1 cellular context compared by ENCODE assay signal in the genomic region with DNA sequence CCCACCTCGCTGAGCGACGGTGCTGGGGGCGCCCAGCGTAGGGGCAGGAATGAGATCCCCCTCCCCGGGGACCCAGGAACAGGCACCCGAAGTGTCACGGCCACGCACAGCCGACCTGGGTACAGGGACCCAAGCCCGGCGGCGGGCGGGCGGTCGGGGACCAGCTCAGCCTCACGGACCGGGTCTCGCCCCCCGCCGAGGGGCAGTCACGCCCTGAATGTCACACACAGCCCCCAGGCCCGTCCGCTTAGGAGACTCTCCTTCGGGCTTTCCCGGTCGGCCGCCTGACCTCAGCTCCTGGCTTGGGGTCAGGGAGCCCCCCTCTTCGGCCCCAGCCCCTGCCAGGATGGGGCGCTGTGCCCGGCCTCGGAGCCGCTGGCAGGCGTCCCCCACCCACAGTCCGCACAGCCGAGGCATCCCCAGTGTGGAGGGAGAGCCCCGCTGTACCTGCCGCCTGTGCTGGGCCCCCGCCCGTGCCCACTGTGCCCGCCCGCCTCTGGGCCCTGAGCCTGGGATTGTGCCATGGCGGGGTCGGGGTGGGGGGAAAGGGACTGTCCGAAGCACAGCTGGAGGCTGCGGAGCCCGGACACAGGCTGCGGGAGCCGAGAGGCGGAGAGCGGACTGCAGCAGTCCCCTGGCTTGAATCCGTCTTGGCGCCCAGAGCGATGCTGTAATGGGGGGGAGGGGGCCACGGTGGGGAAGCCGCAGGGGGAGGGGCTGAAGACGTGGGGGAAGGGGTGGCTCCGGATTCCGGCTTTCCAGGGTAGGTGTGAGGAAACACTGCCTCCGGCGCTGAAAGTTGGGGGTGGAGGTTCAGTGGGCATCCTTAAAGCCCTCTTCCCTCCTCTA.
TF ChIP-seq lines count a peak whose summit lies in the region.

No MANE protein-coding gene starts in this region.

TF ChIP-seq in HepG2, 621 proteins besides CTCF, POLR2A, EP300 and RAD21:
- TF ChIP-seq SCMH1 (CRISPR knock-in tag; IDR thresholded peaks at IDR 0.05; ENCODE audit: borderline replicate concordance) = no peak
- no peak for TF ChIP-seq SIX1 (CRISPR knock-in tag; IDR thresholded peaks at IDR 0.05; ENCODE audit: borderline replicate concordance)
- no peak for TF ChIP-seq ZNF510 (CRISPR knock-in tag; IDR thresholded peaks at IDR 0.05; ENCODE audit: low read depth)
- TF ChIP-seq ZNF562 (CRISPR knock-in tag; IDR thresholded peaks at IDR 0.05; ENCODE audit: borderline replicate concordance) = no peak
- no peak for TF ChIP-seq ZMYM2 (CRISPR knock-in tag; IDR thresholded peaks at IDR 0.05)
- TF ChIP-seq FOXP1 (IDR thresholded peaks at IDR 0.05) = no peak
- no peak for TF ChIP-seq FOXP1 (CRISPR knock-in tag; IDR thresholded peaks at IDR 0.05)
- TF ChIP-seq, protein P1, sequence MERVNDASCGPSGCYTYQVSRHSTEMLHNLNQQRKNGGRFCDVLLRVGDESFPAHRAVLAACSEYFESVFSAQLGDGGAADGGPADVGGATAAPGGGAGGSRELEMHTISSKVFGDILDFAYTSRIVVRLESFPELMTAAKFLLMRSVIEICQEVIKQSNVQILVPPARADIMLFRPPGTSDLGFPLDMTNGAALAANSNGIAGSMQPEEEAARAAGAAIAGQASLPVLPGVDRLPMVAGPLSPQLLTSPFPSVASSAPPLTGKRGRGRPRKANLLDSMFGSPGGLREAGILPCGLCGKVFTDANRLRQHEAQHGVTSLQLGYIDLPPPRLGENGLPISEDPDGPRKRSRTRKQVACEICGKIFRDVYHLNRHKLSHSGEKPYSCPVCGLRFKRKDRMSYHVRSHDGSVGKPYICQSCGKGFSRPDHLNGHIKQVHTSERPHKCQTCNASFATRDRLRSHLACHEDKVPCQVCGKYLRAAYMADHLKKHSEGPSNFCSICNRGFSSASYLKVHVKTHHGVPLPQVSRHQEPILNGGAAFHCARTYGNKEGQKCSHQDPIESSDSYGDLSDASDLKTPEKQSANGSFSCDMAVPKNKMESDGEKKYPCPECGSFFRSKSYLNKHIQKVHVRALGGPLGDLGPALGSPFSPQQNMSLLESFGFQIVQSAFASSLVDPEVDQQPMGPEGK (CRISPR knock-in tag; IDR thresholded peaks at IDR 0.05) = 0 out of 2 replicates have a peak, but pooled peaks have one; percentile 17
- no peak for TF ChIP-seq ZNF83 (CRISPR knock-in tag; IDR thresholded peaks at IDR 0.05; ENCODE audit: borderline replicate concordance)
- TF ChIP-seq, protein P2, sequence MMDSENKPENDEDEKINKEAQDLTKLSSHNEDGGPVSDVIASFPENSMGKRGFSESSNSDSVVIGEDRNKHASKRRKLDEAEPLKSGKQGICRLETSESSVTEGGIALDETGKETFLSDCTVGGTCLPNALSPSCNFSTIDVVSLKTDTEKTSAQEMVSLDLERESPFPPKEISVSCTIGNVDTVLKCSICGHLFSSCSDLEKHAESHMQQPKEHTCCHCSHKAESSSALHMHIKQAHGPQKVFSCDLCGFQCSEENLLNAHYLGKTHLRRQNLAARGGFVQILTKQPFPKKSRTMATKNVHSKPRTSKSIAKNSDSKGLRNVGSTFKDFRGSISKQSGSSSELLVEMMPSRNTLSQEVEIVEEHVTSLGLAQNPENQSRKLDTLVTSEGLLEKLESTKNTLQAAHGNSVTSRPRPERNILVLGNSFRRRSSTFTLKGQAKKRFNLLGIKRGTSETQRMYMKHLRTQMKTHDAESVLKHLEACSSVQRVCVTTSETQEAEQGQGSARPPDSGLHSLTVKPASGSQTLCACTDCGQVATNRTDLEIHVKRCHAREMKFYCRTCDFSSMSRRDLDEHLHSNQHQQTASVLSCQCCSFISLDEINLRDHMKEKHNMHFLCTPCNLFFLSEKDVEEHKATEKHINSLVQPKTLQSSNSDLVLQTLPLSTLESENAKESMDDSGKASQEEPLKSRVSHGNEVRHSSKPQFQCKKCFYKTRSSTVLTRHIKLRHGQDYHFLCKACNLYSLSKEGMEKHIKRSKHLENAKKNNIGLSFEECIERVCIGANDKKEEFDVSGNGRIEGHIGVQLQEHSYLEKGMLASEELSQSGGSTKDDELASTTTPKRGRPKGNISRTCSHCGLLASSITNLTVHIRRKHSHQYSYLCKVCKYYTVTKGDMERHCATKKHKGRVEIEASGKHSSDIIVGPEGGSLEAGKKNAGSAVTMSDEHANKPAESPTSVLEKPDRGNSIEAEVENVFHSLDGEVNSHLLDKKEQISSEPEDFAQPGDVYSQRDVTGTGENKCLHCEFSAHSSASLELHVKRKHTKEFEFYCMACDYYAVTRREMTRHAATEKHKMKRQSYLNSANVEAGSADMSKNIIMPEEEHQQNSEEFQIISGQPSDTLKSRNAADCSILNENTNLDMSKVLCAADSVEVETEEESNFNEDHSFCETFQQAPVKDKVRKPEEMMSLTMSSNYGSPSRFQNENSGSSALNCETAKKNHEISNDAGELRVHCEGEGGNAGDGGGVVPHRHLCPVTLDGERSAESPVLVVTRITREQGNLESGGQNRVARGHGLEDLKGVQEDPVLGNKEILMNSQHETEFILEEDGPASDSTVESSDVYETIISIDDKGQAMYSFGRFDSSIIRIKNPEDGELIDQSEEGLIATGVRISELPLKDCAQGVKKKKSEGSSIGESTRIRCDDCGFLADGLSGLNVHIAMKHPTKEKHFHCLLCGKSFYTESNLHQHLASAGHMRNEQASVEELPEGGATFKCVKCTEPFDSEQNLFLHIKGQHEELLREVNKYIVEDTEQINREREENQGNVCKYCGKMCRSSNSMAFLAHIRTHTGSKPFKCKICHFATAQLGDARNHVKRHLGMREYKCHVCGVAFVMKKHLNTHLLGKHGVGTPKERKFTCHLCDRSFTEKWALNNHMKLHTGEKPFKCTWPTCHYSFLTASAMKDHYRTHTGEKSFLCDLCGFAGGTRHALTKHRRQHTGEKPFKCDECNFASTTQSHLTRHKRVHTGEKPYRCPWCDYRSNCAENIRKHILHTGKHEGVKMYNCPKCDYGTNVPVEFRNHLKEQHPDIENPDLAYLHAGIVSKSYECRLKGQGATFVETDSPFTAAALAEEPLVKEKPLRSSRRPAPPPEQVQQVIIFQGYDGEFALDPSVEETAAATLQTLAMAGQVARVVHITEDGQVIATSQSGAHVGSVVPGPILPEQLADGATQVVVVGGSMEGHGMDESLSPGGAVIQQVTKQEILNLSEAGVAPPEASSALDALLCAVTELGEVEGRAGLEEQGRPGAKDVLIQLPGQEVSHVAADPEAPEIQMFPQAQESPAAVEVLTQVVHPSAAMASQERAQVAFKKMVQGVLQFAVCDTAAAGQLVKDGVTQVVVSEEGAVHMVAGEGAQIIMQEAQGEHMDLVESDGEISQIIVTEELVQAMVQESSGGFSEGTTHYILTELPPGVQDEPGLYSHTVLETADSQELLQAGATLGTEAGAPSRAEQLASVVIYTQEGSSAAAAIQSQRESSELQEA (CRISPR knock-in tag; IDR thresholded peaks at IDR 0.05; ENCODE audit: not compliant biosample characterization) = no peak
- no peak for TF ChIP-seq CREB1 (IDR thresholded peaks at IDR 0.05)
- TF ChIP-seq CREB1 (CRISPR knock-in tag; IDR thresholded peaks at IDR 0.05) = no peak
- TF ChIP-seq, protein P3, sequence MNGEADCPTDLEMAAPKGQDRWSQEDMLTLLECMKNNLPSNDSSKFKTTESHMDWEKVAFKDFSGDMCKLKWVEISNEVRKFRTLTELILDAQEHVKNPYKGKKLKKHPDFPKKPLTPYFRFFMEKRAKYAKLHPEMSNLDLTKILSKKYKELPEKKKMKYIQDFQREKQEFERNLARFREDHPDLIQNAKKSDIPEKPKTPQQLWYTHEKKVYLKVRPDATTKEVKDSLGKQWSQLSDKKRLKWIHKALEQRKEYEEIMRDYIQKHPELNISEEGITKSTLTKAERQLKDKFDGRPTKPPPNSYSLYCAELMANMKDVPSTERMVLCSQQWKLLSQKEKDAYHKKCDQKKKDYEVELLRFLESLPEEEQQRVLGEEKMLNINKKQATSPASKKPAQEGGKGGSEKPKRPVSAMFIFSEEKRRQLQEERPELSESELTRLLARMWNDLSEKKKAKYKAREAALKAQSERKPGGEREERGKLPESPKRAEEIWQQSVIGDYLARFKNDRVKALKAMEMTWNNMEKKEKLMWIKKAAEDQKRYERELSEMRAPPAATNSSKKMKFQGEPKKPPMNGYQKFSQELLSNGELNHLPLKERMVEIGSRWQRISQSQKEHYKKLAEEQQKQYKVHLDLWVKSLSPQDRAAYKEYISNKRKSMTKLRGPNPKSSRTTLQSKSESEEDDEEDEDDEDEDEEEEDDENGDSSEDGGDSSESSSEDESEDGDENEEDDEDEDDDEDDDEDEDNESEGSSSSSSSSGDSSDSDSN (CRISPR knock-in tag; IDR thresholded peaks at IDR 0.05) = peak; percentile 23; the same call in 1 of the 2 replicates
- TF ChIP-seq ZNF660 (CRISPR knock-in tag; IDR thresholded peaks at IDR 0.05; ENCODE audit: borderline replicate concordance, low read depth) = no peak
- 0 out of 2 replicates have a peak, but pooled peaks have one; percentile 21 for TF ChIP-seq ZNF274 (CRISPR knock-in tag; IDR thresholded peaks at IDR 0.05)
